8 cellular contexts compared by ENCODE assay signal in the genomic region with DNA sequence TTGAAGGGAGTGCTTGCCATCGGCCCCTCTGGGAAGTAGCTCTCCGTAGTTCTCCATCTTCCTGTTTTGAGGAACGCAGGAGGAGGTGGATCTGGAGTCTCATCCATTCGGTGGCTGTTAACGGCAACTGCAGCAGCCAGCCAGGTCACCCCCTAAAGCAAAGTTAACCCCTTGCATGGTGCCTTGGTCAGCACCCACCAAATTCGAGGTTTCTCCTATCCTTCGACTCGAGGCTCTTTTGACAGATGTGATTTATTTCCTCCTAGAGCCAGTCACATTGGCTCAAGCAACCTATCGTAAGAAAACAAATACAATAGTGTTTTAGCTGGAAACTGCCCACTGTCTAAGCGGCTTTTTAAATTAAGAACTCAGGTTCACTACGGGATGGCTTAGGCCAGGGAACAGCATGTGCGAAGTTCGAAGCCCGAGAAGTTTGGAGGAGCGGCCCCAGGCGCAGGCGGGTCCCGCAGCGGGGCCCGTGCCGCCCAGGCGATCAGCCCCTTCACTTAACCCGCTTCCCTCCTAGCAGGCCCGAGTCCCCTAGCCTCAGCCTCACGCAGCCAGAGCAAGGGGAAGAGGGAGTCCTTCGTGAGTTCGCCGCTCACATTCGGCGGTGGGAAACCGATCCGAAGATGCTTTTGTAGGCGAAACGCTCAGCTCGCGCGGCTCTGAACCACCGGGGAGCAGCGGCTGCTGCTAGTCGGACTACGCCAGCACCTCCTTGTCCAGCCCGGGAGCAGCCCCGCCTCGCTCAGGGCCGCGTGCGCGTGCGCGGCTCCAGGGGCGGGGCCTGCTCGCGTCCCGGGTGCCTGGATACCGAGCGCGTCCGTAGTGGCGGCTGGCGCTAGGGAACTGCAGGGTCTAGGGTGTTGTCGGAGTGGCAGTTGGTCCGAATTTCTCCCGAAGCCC.
DNase-seq lines count a peak whose midpoint lies in the region; ATAC-seq lines count a peak whose summit lies in the region.

A gene (plus strand): TSS at position 797 of the 909 bp plus-strand sequence. CDS start 289 bp downstream, outside the sequence.

- peak; percentile 97 for ATAC-seq in GM18909 (IDR thresholded peaks at IDR 0.05; ENCODE audit: poor library complexity, unreplicated experiment)
- peak; percentile 95 for ATAC-seq in HG03135 (IDR thresholded peaks at IDR 0.05; ENCODE audit: unreplicated experiment)

- DNase-seq in AG08395 (ENCODE audit: low spot score) (peak; percentile 98), NCI-H2227 treated with DMSO at 0.1 percent for 48 hours (lab: John Stamatoyannopoulos, UW) (peak; percentile 83), islet precursor cell (peak; percentile 95)
- DNase-seq in activated CD4-positive, CD25-positive, alpha-beta regulatory T cell treated with anti-CD3 and anti-CD28 coated beads, Interleukin-2, amount 50 U/mL, for 16 hours (ENCODE audit: low read depth, low spot score) = peak; percentile 46
- DNase-seq in central memory CD4-positive, alpha-beta T cell = peak; percentile 76
- peak; percentile 81 for DNase-seq in stimulated activated CD4-positive, alpha-beta T cell treated with anti-CD3 and anti-CD28 coated beads, Interleukin-12 subunit alpha, Interleukin-12 subunit beta, amount 100 ng/mL, for 4 hours

Comparison
In these comparisons a context has a peak if more than half of its experiments do, and no peak if none do; other contexts are left out.
1. Peak in every context shown above with its lines: DNase-seq and ATAC-seq.
2. DNase-seq: peak in every context shown above with its lines; median percentile 98 in AG08395; 95 in islet precursor cell; 83 in NCI-H2227 treated with DMSO at 0.1 percent for 48 hours; 81 in stimulated activated CD4-positive, alpha-beta T cell treated with anti-CD3 and anti-CD28 coated beads, Interleukin-12 subunit alpha, Interleukin-12 subunit beta, amount 100 ng/mL, for 4 hours; 76 in central memory CD4-positive, alpha-beta T cell; 46 in activated CD4-positive, CD25-positive, alpha-beta regulatory T cell treated with anti-CD3 and anti-CD28 coated beads, Interleukin-2, amount 50 U/mL, for 16 hours.